In genomic region chr15:66912001-66912400, GRCh38 we compare ENCODE assay signal across 12 cellular contexts.
DNase-seq lines count a peak whose midpoint lies in the region; ATAC-seq and TF ChIP-seq lines count a peak whose summit lies in the region.
"Had no signal": no experiment of that assay in that cellular context is flagged by ENCODE, and none has a peak within 500 bp of the region (broad histone marks: within the 10 kb centered on the region; RNA-seq: fewer than 3 reads in every experiment).

No MANE protein-coding gene starts in this region.

- CTCF ChIA-PET in activated CD8-positive, alpha-beta T cell treated with anti-CD3 and anti-CD28 coated beads for 36 hours (lab: Charles Lee) = interaction anchor here (1.0 to 1.7 kb wide), 4 partner anchors 8 to 12 kb away, joined by 3 to 6 read pairs (median 4); no protein-coding TSS in a partner anchor

- no peaks in the 10 kb centered on the region for H3K36me3 ChIP-seq in DOHH2 (ENCODE audit: control insufficient read depth, low read length)
- H3K36me3 ChIP-seq in mucosa of descending colon (ENCODE audit: low read depth) = no peaks in the 10 kb centered on the region
- H3K36me3 ChIP-seq in H7 (replicated peaks; ENCODE audit: control insufficient read depth, insufficient read depth, low read length) = no peaks in the 10 kb centered on the region
- H3K36me3 ChIP-seq: heart left ventricle, ovary had no signal

- intact Hi-C loops in activated CD8-positive, alpha-beta T cell treated with anti-CD3 and anti-CD28 coated beads for 36 hours (cut with micrococcal nuclease) = no loop called here
- intact Hi-C loops in mucosa of descending colon (cut with DNase I, micrococcal nuclease) = no loop called here

- TF ChIP-seq CTCF in DOHH2 (IDR thresholded peaks at IDR 0.05; ENCODE audit: low read depth, low read length, poor library complexity, severe bottlenecking) = no peak
- TF ChIP-seq CTCF in activated CD8-positive, alpha-beta T cell treated with anti-CD3 and anti-CD28 coated beads for 36 hours (IDR thresholded peaks at IDR 0.05) = no peak
- no peak for TF ChIP-seq CTCF in mucosa of descending colon (IDR thresholded peaks at IDR 0.05)

- peaks cover 7% of the 10 kb centered on the region for H3K27me3 Mint-ChIP-seq in activated CD8-positive, alpha-beta T cell treated with anti-CD3 and anti-CD28 coated beads for 36 hours

- H3K9me3 ChIP-seq in DOHH2 (ENCODE audit: control insufficient read depth, insufficient read depth, low read length) (no peaks in the 10 kb centered on the region), mucosa of descending colon (no peaks in the 10 kb centered on the region)
- H3K9me3 ChIP-seq: ovary had no signal

- no peak overlapping the region for H3K4me3 ChIP-seq in DOHH2 (ENCODE audit: low read length)
- no peak overlapping the region for H3K4me3 ChIP-seq in mucosa of descending colon
- no peak overlapping the region for H3K4me3 ChIP-seq in H7 (ENCODE audit: insufficient read depth, low read depth, low read length)
- H3K4me3 ChIP-seq: heart left ventricle, ovary had no signal

- no peaks in the 10 kb centered on the region for H3K79me2 ChIP-seq in DOHH2 (ENCODE audit: control insufficient read depth, low read length)

- peaks cover 2% of the 10 kb centered on the region for H3K9me3 Mint-ChIP-seq in activated CD8-positive, alpha-beta T cell treated with anti-CD3 and anti-CD28 coated beads for 36 hours

- H3K4me3 Mint-ChIP-seq in activated CD8-positive, alpha-beta T cell treated with anti-CD3 and anti-CD28 coated beads for 36 hours = no peak overlapping the region
- H3K4me3 Mint-ChIP-seq: HFFc6 had no signal

- POLR2A ChIA-PET in activated CD8-positive, alpha-beta T cell treated with anti-CD3 and anti-CD28 coated beads for 36 hours (lab: Charles Lee) = interaction anchor here (0.8 to 1.7 kb wide), 2 partner anchors 9 to 21 kb away, joined by 3 to 5 read pairs; no protein-coding TSS in a partner anchor

- H3K4me1 ChIP-seq in DOHH2 (ENCODE audit: control insufficient read depth, low read length) = peaks cover 34% of the 10 kb centered on the region
- no peaks in the 10 kb centered on the region for H3K4me1 ChIP-seq in mucosa of descending colon (ENCODE audit: low read depth)

- DNase-seq in NOMO-1 treated with DMSO at 0.1 percent for 48 hours (lab: John Stamatoyannopoulos, UW; ENCODE audit: unreplicated experiment) (peak; percentile 71), mucosa of descending colon (peak in 1 of 3 donors; percentile 17), H7 (no peak), NCI-H69 (lab: John Stamatoyannopoulos, UW) (no peak)
- DNase-seq in activated CD8-positive, alpha-beta T cell treated with anti-CD3 and anti-CD28 coated beads for 36 hours = peak; percentile 51
- DNase-seq: Calu3; HFFc6; ovary; stimulated activated CD4-positive, alpha-beta T cell treated with anti-CD3 and anti-CD28 coated beads, Interleukin-15, amount 100 ng/mL, for 24 hours had no signal

- peaks cover 12% of the 10 kb centered on the region for H3K4me1 Mint-ChIP-seq in activated CD8-positive, alpha-beta T cell treated with anti-CD3 and anti-CD28 coated beads for 36 hours (ENCODE audit: low read depth)

- no peaks in the 10 kb centered on the region for H4K20me1 ChIP-seq in DOHH2 (ENCODE audit: control insufficient read depth, insufficient read depth, low read depth, low read length)

- peaks cover 8% of the 10 kb centered on the region for H3F3A ChIP-seq in DOHH2 (ENCODE audit: control insufficient read depth, insufficient read depth)

- no peaks in the 10 kb centered on the region for H3K27me3 ChIP-seq in DOHH2 (ENCODE audit: control insufficient read depth, low read length)
- no peaks in the 10 kb centered on the region for H3K27me3 ChIP-seq in H7 (ENCODE audit: control insufficient read depth, insufficient read depth, low read length)
- H3K27me3 ChIP-seq: heart left ventricle, ovary had no signal

- H3K9me2 ChIP-seq in DOHH2 (replicated peaks; ENCODE audit: control insufficient read depth, low read length) = no peaks in the 10 kb centered on the region

- H3K4me2 ChIP-seq in DOHH2 (ENCODE audit: low read length) = peak overlapping the region; percentile 29

- H3K27ac Mint-ChIP-seq in activated CD8-positive, alpha-beta T cell treated with anti-CD3 and anti-CD28 coated beads for 36 hours = no peak overlapping the region
- H3K27ac Mint-ChIP-seq: HFFc6 had no signal

- ATAC-seq in activated CD8-positive, alpha-beta T cell treated with anti-CD3 and anti-CD28 coated beads for 36 hours = peak; percentile 71
- ATAC-seq in mucosa of descending colon (peak; percentile 47), HG02938 (IDR thresholded peaks at IDR 0.05; ENCODE audit: unreplicated experiment) (no peak)
- ATAC-seq: heart left ventricle had no signal

- no peak overlapping the region for H3K27ac ChIP-seq in DOHH2 (ENCODE audit: low read depth, low read length)
- H3K27ac ChIP-seq: heart left ventricle, ovary had no signal

- no peaks in the 10 kb centered on the region for H3K36me3 Mint-ChIP-seq in activated CD8-positive, alpha-beta T cell treated with anti-CD3 and anti-CD28 coated beads for 36 hours (ENCODE audit: low read depth)

Comparison
In these comparisons a context has a peak if more than half of its experiments do, and no peak if none do; other contexts are left out.
1. DNase-seq: peak in NOMO-1 treated with DMSO at 0.1 percent for 48 hours (single experiment) and activated CD8-positive, alpha-beta T cell treated with anti-CD3 and anti-CD28 coated beads for 36 hours (single experiment); none in H7 (single experiment) and NCI-H69 (single experiment).